In genomic region chr20:50128520-50128905, GRCh38 we compare ENCODE assay signal across 27 cellular contexts.
"Had no signal": no experiment of that assay in that cellular context is flagged by ENCODE, and none has a peak within 500 bp of the region (broad histone marks: within the 10 kb centered on the region; RNA-seq: fewer than 3 reads in every experiment).

No MANE protein-coding gene starts in this region.

- H3K27me3 ChIP-seq: adrenal gland, MG63, SJSA1 had no signal

- FAIRE-seq: TTC549 had no signal

- H3K9me3 ChIP-seq: adrenal gland, MG63, SJSA1, SK-N-SH had no signal

- ATAC-seq: activated CD4-positive, alpha-beta T cell treated with anti-CD3 and anti-CD28 coated beads for 36 hours; activated CD4-positive, CD25-positive, alpha-beta regulatory T cell treated with anti-CD3 and anti-CD28 coated beads, Interleukin-2, amount 50 U/mL, for 24 hours; activated CD8-positive, alpha-beta T cell treated with anti-CD3 and anti-CD28 coated beads, Interleukin-2, amount 10 ng/mL, durations not matched to agents 7 days and 5 days; activated naive CD4-positive, alpha-beta T cell treated with anti-CD3 and anti-CD28 coated beads, Interleukin-2, amount 50 U/mL, for 72 hours; Panc1; WTC11 had no signal

- DNase-seq: activated CD4-positive, alpha-beta T cell treated with anti-CD3 and anti-CD28 coated beads for 36 hours; activated CD4-positive, alpha-beta T cell treated with anti-CD3 and anti-CD28 coated beads, Interleukin-2, amount 10 ng/mL, durations not matched to agents 7 days and 5 days; activated CD4-positive, alpha-beta T cell treated with anti-CD3 and anti-CD28 coated beads, Interleukin-2, amount 50 U/mL, for 48 hours; activated CD8-positive, alpha-beta T cell treated with anti-CD3 and anti-CD28 coated beads, Interleukin-2, amount 10 ng/mL, durations not matched to agents 7 days and 5 days; activated gamma-delta T cell treated with Interleukin-2 at 50 U/mL for 16 hours; activated naive CD4-positive, alpha-beta T cell treated with anti-CD3 and anti-CD28 coated beads for 36 hours; activated T-cell treated with anti-CD3 and anti-CD28 coated beads, Interleukin-2, amount 50 U/mL, for 24 hours; adrenal gland; central memory CD4-positive, alpha-beta T cell; Kasumi-1; KG1; MG63; NCI-H1048; NCI-H1105 treated with DMSO at 0.1 percent for 48 hours; NCI-H1436; NCI-H1694; NCI-H1930; NCI-H2081 treated with DMSO at 0.1 percent for 48 hours; NCI-H345; SHP77 treated with DMSO at 0.1 percent for 48 hours; SK-N-SH had no signal

- H3K4me3 ChIP-seq: adrenal gland, MG63, SJSA1 had no signal

- H3K9ac ChIP-seq: SK-N-SH had no signal

- H3K27ac ChIP-seq: adrenal gland, SJSA1 had no signal
